Comparison of ENCODE assay signal across 16 cellular contexts in genomic region chr1:211066781-211067384, GRCh38.
DNase-seq lines count a peak whose midpoint lies in the region; ATAC-seq, FAIRE-seq and TF ChIP-seq lines count a peak whose summit lies in the region.
"Had no signal": no experiment of that assay in that cellular context is flagged by ENCODE, and none has a peak within 500 bp of the region (broad histone marks: within the 10 kb centered on the region; RNA-seq: fewer than 3 reads in every experiment).

No MANE protein-coding gene starts in this region.

- no peak overlapping the region for H2BK12ac ChIP-seq in H1 (ENCODE audit: low read depth, low read length)

- peak in 1 of 2 experiments; percentile 36; a peak in 1 of 4 replicates for TF ChIP-seq EP300 in SK-N-SH (IDR thresholded peaks at IDR 0.05; ENCODE audit: borderline replicate concordance in 1 of 2, low read depth in 1 of 2, low read length in 1 of 2)
- TF ChIP-seq EP300 in H1 (IDR thresholded peaks at IDR 0.05; ENCODE audit: borderline replicate concordance in 1 of 2, low read depth in 2 of 2, low read length in 2 of 2): no peak

- no peak for FAIRE-seq in H1 (lab: Jason Lieb, UNC)
- FAIRE-seq: GM12878, GM18507 had no signal

- no peak overlapping the region for H2BK5ac ChIP-seq in H1 (ENCODE audit: low read depth, low read length)

- H3K36me3 ChIP-seq in SK-N-SH (replicated peaks in 1 of 2; ENCODE audit: control insufficient read depth in 1 of 2, insufficient read depth in 2 of 2, low read length in 1 of 2) (no peaks in the 10 kb centered on the region), H1 (ENCODE audit: control insufficient read depth in 2 of 4, insufficient read depth in 4 of 4, low read length in 3 of 4) (no peaks in the 10 kb centered on the region), OCI-LY7 (ENCODE audit: insufficient read depth, low read length) (no peaks in the 10 kb centered on the region)
- H3K36me3 ChIP-seq: BLaER1 treated with 17β-estradiol and CSF1 and Interleukin-3, amounts not matched to agents 10 nM and 100 nM had no signal

- TF ChIP-seq POLR2A in H1 (IDR thresholded peaks at IDR 0.05; ENCODE audit: control extremely low read depth in 1 of 2, low read depth in 2 of 2, low read length in 2 of 2): no peak

- ATAC-seq in GM18858 (IDR thresholded peaks at IDR 0.05; ENCODE audit: unreplicated experiment) (no peak), GM21447 (IDR thresholded peaks at IDR 0.05; ENCODE audit: unreplicated experiment) (no peak)
- ATAC-seq: GM12878 had no signal

- TF ChIP-seq CTCF in SK-N-SH (IDR thresholded peaks at IDR 0.05) (no peak), H1 (IDR thresholded peaks at IDR 0.05; ENCODE audit: control extremely low read depth in 1 of 3, insufficient read depth in 1 of 3, low read depth in 1 of 3, low read length in 3 of 3) (no peak), OCI-LY7 (conservative IDR thresholded peaks at IDR 0.05; ENCODE audit: low read length) (no peak)

- H4K5ac ChIP-seq in H1 (ENCODE audit: insufficient read length, low read depth, low read length): no peak overlapping the region

- intact Hi-C loops in OCI-LY7 (cut with micrococcal nuclease; ENCODE audit: unreplicated experiment): no loop called here

- no peak overlapping the region for H2AK5ac ChIP-seq in H1 (ENCODE audit: low read depth, low read length)

- H4K91ac ChIP-seq in H1 (replicated peaks; ENCODE audit: insufficient read length, low read length): no peak overlapping the region

- H3K4me2 ChIP-seq in SK-N-SH: no peak overlapping the region
- H3K4me2 ChIP-seq in H1 (ENCODE audit: insufficient read depth in 1 of 2, low read depth in 2 of 2, low read length in 2 of 2): no peak overlapping the region
- H3K4me2 ChIP-seq in OCI-LY7 (ENCODE audit: low read length): no peak overlapping the region
- H3K4me2 ChIP-seq: BLaER1 treated with 17β-estradiol and CSF1 and Interleukin-3, amounts not matched to agents 10 nM and 100 nM had no signal

- no TSS peak for BruUV-seq in OCI-LY7 (replicated peaks; lab: Mats Ljungman, UMichigan)

- no peak overlapping the region for H3K56ac ChIP-seq in H1 (replicated peaks; ENCODE audit: insufficient read length, low read depth, low read length)

- no peaks in the 10 kb centered on the region for H3K23me2 ChIP-seq in H1 (ENCODE audit: low read depth, low read length)

- H2BK15ac ChIP-seq in H1 (ENCODE audit: low read length): no peak overlapping the region

- no peaks in the 10 kb centered on the region for H3K27me3 ChIP-seq in SK-N-SH (ENCODE audit: insufficient read depth)
- no peaks in the 10 kb centered on the region for H3K27me3 ChIP-seq in H1 (replicated peaks in 1 of 4; ENCODE audit: control insufficient read depth in 3 of 4, extremely low read depth in 1 of 4, insufficient read depth in 3 of 4, low read length in 3 of 4)
- H3K27me3 ChIP-seq: BLaER1 treated with 17β-estradiol and CSF1 and Interleukin-3, amounts not matched to agents 10 nM and 100 nM had no signal

- DNase-seq in G401 (ENCODE audit: low spot score) (peak; percentile 34), SK-N-SH (peak; percentile 52), H1 (ENCODE audit: low read depth in 1 of 2, low spot score in 2 of 2) (no peak), left kidney (ENCODE audit: low read depth, low spot score) (peak; percentile 18), OCI-LY7 (ENCODE audit: low spot score) (no peak)
- DNase-seq in stimulated activated CD8-positive, alpha-beta memory T cell treated with anti-CD3 and anti-CD28 coated beads, Interleukin-4, amount 100 ng/mL, for 48 hours: no peak
- DNase-seq: ACHN; CD4-positive, CD25-positive, alpha-beta regulatory T cell; DMS53; H7 had no signal

- POLR2A ChIA-PET in SK-N-SH (lab: Yijun Ruan, JAX): no interaction called here
- POLR2A ChIA-PET in H1 (lab: Charles Lee; ENCODE audit: partially characterized antibody): no interaction called here
- POLR2A ChIA-PET in OCI-LY7 (lab: Charles Lee): interaction anchor here (0.5 kb wide), 1 partner anchor 9 kb away, joined by 3 read pairs; no protein-coding TSS in a partner anchor

- H3K4ac ChIP-seq in H1 (replicated peaks; ENCODE audit: insufficient read length, low read depth, low read length): no peak overlapping the region

- H3K9me2 ChIP-seq in SK-N-SH (no peaks in the 10 kb centered on the region), OCI-LY7 (ENCODE audit: insufficient read depth, low read length) (no peaks in the 10 kb centered on the region)

- H2BK20ac ChIP-seq in H1 (ENCODE audit: low read length): no peak overlapping the region

- WGBS in SK-N-SH (ENCODE audit: low lambda C conversion rate): 23% methylated on average over 5 of the region's 7 CpGs
- 87% methylated on average over 7 of the region's 7 CpGs; no CpG with 5 or more reads in 1 of the 2 experiments for WGBS in H1 (ENCODE audit: extremely low coverage in 1 of 2, insufficient coverage in 1 of 2, insufficient read length in 1 of 2, insufficient replicate concordance in 2 of 2, low coverage in 1 of 2, low lambda C conversion rate in 2 of 2, missing lambda C conversion rate in 1 of 2), 2 experiments

- peaks cover 0 to 9% of the 10 kb centered on the region in 2 experiments; a peak in 1 of 4 replicates for H3K4me1 ChIP-seq in SK-N-SH (ENCODE audit: control insufficient read depth in 1 of 2, insufficient read depth in 2 of 2, low read depth in 1 of 2, low read length in 1 of 2)
- H3K4me1 ChIP-seq in H1 (replicated peaks in 1 of 4; ENCODE audit: control insufficient read depth in 3 of 4, insufficient read depth in 4 of 4, low read length in 3 of 4): no peaks in the 10 kb centered on the region
- H3K4me1 ChIP-seq in OCI-LY7 (ENCODE audit: insufficient read depth, low read length, poor library complexity, severe bottlenecking): no peaks in the 10 kb centered on the region
- H3K4me1 ChIP-seq: BLaER1 treated with 17β-estradiol and CSF1 and Interleukin-3, amounts not matched to agents 10 nM and 100 nM had no signal

- H4K20me1 ChIP-seq in SK-N-SH (ENCODE audit: insufficient read depth) (no peaks in the 10 kb centered on the region), H1 (replicated peaks in 1 of 2; ENCODE audit: control insufficient read depth in 1 of 2, insufficient read depth in 2 of 2, low read length in 2 of 2) (no peaks in the 10 kb centered on the region), OCI-LY7 (ENCODE audit: insufficient read depth, low read length) (no peaks in the 10 kb centered on the region)
- H4K20me1 ChIP-seq: BLaER1 treated with 17β-estradiol and CSF1 and Interleukin-3, amounts not matched to agents 10 nM and 100 nM had no signal

- no peak overlapping the region for H3K23ac ChIP-seq in H1 (ENCODE audit: insufficient read length)

- in situ Hi-C loops in G401 (cut with HindIII; ENCODE audit: low sequenced_read_pairs): no loop called here

- CTCF ChIA-PET in SK-N-SH (lab: Yijun Ruan, JAX) (interaction anchor here (0.8 to 1.4 kb wide), 3 partner anchors 10 to 67 kb away, joined by 3 to 6 read pairs (median 3); partner anchors contain the start of gene KCNH1), H1 (lab: Charles Lee; ENCODE audit: partially characterized antibody) (interaction anchor here (0.7 to 1.0 kb wide), 2 partner anchors 28 to 67 kb away, joined by 3 read pairs; partner anchors contain the start of gene KCNH1), OCI-LY7 (lab: Charles Lee; ENCODE audit: unreplicated experiment) (no interaction called here)

- no peak overlapping the region for H3K27ac ChIP-seq in SK-N-SH (ENCODE audit: low read depth in 2 of 2, low read length in 1 of 2)
- no peak overlapping the region for H3K27ac ChIP-seq in H1 (ENCODE audit: low read depth, low read length)
- no peak overlapping the region for H3K27ac ChIP-seq in OCI-LY7 (ENCODE audit: low read depth, low read length, poor library complexity, severe bottlenecking)
- H3K27ac ChIP-seq: BLaER1 treated with 17β-estradiol and CSF1 and Interleukin-3, amounts not matched to agents 10 nM and 100 nM; HL-60 had no signal

- H3K79me2 ChIP-seq in SK-N-SH (ENCODE audit: insufficient read depth): no peaks in the 10 kb centered on the region
- no peaks in the 10 kb centered on the region for H3K79me2 ChIP-seq in H1 (ENCODE audit: control insufficient read depth in 1 of 2, insufficient read depth in 2 of 2, low read length in 2 of 2)
- no peaks in the 10 kb centered on the region for H3K79me2 ChIP-seq in OCI-LY7 (ENCODE audit: insufficient read depth, low read depth, low read length)

- H3F3A ChIP-seq in SK-N-SH (replicated peaks; ENCODE audit: insufficient read depth): no peaks in the 10 kb centered on the region

- TF ChIP-seq RAD21 in SK-N-SH (IDR thresholded peaks at IDR 0.05; ENCODE audit: low read length) (no peak), H1 (IDR thresholded peaks at IDR 0.05 in 1 of 2, conservative IDR thresholded peaks at IDR 0.05 in 1 of 2; ENCODE audit: low read depth in 2 of 2, low read length in 2 of 2) (no peak)

- H3K14ac ChIP-seq in H1 (ENCODE audit: insufficient read length): no peak overlapping the region

- H3K18ac ChIP-seq in H1 (ENCODE audit: extremely low read depth, low read length): no peak overlapping the region

- no peak overlapping the region for H3K9ac ChIP-seq in SK-N-SH
- H3K9ac ChIP-seq in H1 (replicated peaks in 1 of 4; ENCODE audit: extremely low read depth in 1 of 4, low read depth in 3 of 4, low read length in 3 of 4): no peak overlapping the region
- H3K9ac ChIP-seq: BLaER1 treated with 17β-estradiol and CSF1 and Interleukin-3, amounts not matched to agents 10 nM and 100 nM had no signal

- 0 out of 2 replicates have a peak overlapping the region, but pooled peaks have one; percentile 25 for H4K8ac ChIP-seq in H1 (ENCODE audit: extremely low read depth, insufficient read depth, low read length)

- H2AFZ ChIP-seq in SK-N-SH (ENCODE audit: low read depth) (no peak overlapping the region), H1 (ENCODE audit: low read length) (peak overlapping the region; percentile 94), OCI-LY7 (ENCODE audit: low read length) (no peak overlapping the region)

- H3K79me1 ChIP-seq in H1 (ENCODE audit: low read depth, low read length): no peaks in the 10 kb centered on the region

- no peak overlapping the region for H2BK120ac ChIP-seq in H1 (replicated peaks; ENCODE audit: low read depth, low read length)

- H3K4me3 ChIP-seq in SK-N-SH (ENCODE audit: low read depth in 2 of 2, low read length in 1 of 2) (no peak overlapping the region), H1 (ENCODE audit: extremely low read depth in 1 of 4, insufficient read depth in 2 of 4, low read depth in 3 of 4, low read length in 4 of 4) (no peak overlapping the region), OCI-LY7 (ENCODE audit: low read depth, low read length, poor library complexity, severe bottlenecking) (no peak overlapping the region)
- H3K4me3 ChIP-seq: BLaER1 treated with 17β-estradiol and CSF1 and Interleukin-3, amounts not matched to agents 10 nM and 100 nM; GM12878 had no signal

- H3K9me3 ChIP-seq in SK-N-SH (no peaks in the 10 kb centered on the region), H1 (ENCODE audit: insufficient read depth in 2 of 2, low read depth in 1 of 2, low read length in 1 of 2) (no peaks in the 10 kb centered on the region), OCI-LY7 (ENCODE audit: low read length) (no peaks in the 10 kb centered on the region)
- H3K9me3 ChIP-seq: BLaER1 treated with 17β-estradiol and CSF1 and Interleukin-3, amounts not matched to agents 10 nM and 100 nM had no signal

TF ChIP-seq in SK-N-SH, 30 proteins besides CTCF, POLR2A, EP300 and RAD21 (continues in another document):
- peak; percentile 94 for TF ChIP-seq GATA2 (CRISPR knock-in tag; IDR thresholded peaks at IDR 0.05)

TF ChIP-seq in H1, 55 proteins besides CTCF, POLR2A, EP300 and RAD21 (continues in another document):
- TF ChIP-seq BRCA1 (IDR thresholded peaks at IDR 0.05; ENCODE audit: low read depth, low read length): no peak

Comparison
In these comparisons a context has a peak if more than half of its experiments do, and no peak if none do; other contexts are left out.
1. DNase-seq: peak in G401 (single experiment), SK-N-SH (single experiment) and left kidney (single experiment); none in H1 (0 of 2), stimulated activated CD8-positive, alpha-beta memory T cell treated with anti-CD3 and anti-CD28 coated beads, Interleukin-4, amount 100 ng/mL, for 48 hours (single experiment) and OCI-LY7 (single experiment).